In genomic region chr11:118145285-118146227, GRCh38 we compare ENCODE assay signal across 8 cellular contexts. TPM values are rescaled to one million over a fixed set of nuclear protein-coding genes. Genes with fewer than 3 reads are reported as not detected.
DNase-seq lines count a peak whose midpoint lies in the region.

No MANE protein-coding gene starts in this region.

- DNase-seq in DMS53 treated with DMSO at 0.1 percent for 48 hours (lab: John Stamatoyannopoulos, UW; ENCODE audit: unreplicated experiment) (peak; percentile 85), GM23248 (peak; percentile 69), M059J (ENCODE audit: low read depth) (peak; percentile 79), SK-N-DZ (ENCODE audit: low spot score) (peak; percentile 31), glomerular endothelial cell (ENCODE audit: extremely low read depth, low read depth, low spot score) (peak; percentile 5), occipital lobe (lab: John Stamatoyannopoulos, UW) (peak; percentile 69), superior temporal gyrus (ENCODE audit: extremely low spot score) (peak; percentile 91)
- DNase-seq in activated naive CD4-positive, alpha-beta T cell treated with anti-CD3 and anti-CD28 coated beads, Interleukin-2, amount 10 ng/mL, durations not matched to agents 7 days and 5 days: peak; percentile 93

- no peak overlapping the region for H3K27ac Mint-ChIP-seq in activated naive CD4-positive, alpha-beta T cell treated with anti-CD3 and anti-CD28 coated beads, Interleukin-2, amount 10 ng/mL, durations not matched to agents 7 days and 5 days

- H3K4me3 Mint-ChIP-seq in activated naive CD4-positive, alpha-beta T cell treated with anti-CD3 and anti-CD28 coated beads, Interleukin-2, amount 10 ng/mL, durations not matched to agents 7 days and 5 days: peak overlapping the region; percentile 75

- H3K4me1 ChIP-seq in GM23248 (ENCODE audit: insufficient read depth): no peaks in the 10 kb centered on the region

- peak overlapping the region; percentile 88 for H3K4me2 ChIP-seq in GM23248 (ENCODE audit: unreplicated experiment)

- peak overlapping the region; percentile 77 for H3K4me3 ChIP-seq in GM23248

- H3K27me3 ChIP-seq in GM23248 (replicated peaks; ENCODE audit: insufficient read depth): peaks cover 43% of the 10 kb centered on the region

- no peaks in the 10 kb centered on the region for H3K36me3 Mint-ChIP-seq in activated naive CD4-positive, alpha-beta T cell treated with anti-CD3 and anti-CD28 coated beads, Interleukin-2, amount 10 ng/mL, durations not matched to agents 7 days and 5 days

- H3K27ac ChIP-seq in GM23248: no peak overlapping the region

- peaks cover 4% of the 10 kb centered on the region for H3K4me1 Mint-ChIP-seq in activated naive CD4-positive, alpha-beta T cell treated with anti-CD3 and anti-CD28 coated beads, Interleukin-2, amount 10 ng/mL, durations not matched to agents 7 days and 5 days

- peak overlapping the region; percentile 95 for H2AFZ ChIP-seq in GM23248

- H3K9me3 Mint-ChIP-seq in activated naive CD4-positive, alpha-beta T cell treated with anti-CD3 and anti-CD28 coated beads, Interleukin-2, amount 10 ng/mL, durations not matched to agents 7 days and 5 days: no peaks in the 10 kb centered on the region

- CTCF ChIA-PET in activated naive CD4-positive, alpha-beta T cell treated with anti-CD3 and anti-CD28 coated beads, Interleukin-2, amount 10 ng/mL, durations not matched to agents 7 days and 5 days (lab: Charles Lee): interaction anchor here (0.7 to 6.5 kb wide), 13 partner anchors 10 to 466 kb away, joined by 3 to 96 read pairs (median 4); partner anchors contain the start of gene CD3G

- H3K9me3 ChIP-seq in GM23248 (ENCODE audit: low read depth): no peaks in the 10 kb centered on the region

- H3K79me2 ChIP-seq in GM23248 (ENCODE audit: insufficient read depth): no peaks in the 10 kb centered on the region

- no peaks in the 10 kb centered on the region for H3K36me3 ChIP-seq in GM23248 (ENCODE audit: low read depth)

- no peaks in the 10 kb centered on the region for H3K9me2 ChIP-seq in GM23248 (ENCODE audit: insufficient read depth)

- no peaks in the 10 kb centered on the region for H4K20me1 ChIP-seq in GM23248 (ENCODE audit: insufficient read depth)

- no peak overlapping the region for H3K9ac ChIP-seq in GM23248

- H3F3A ChIP-seq in GM23248 (ENCODE audit: insufficient read depth): no peaks in the 10 kb centered on the region; the same call in 1 of the 2 replicates

- in situ Hi-C loops in GM23248 (cut with MboI): no loop called here

- 2 to 4% methylated on average over 23 to 63 of the region's 78 CpGs for WGBS in GM23248 (ENCODE audit: low coverage in 1 of 2, low lambda C conversion rate in 2 of 2, missing lambda C conversion rate in 2 of 2), 2 experiments

- H3K27me3 Mint-ChIP-seq in activated naive CD4-positive, alpha-beta T cell treated with anti-CD3 and anti-CD28 coated beads, Interleukin-2, amount 10 ng/mL, durations not matched to agents 7 days and 5 days: peaks cover 96% of the 10 kb centered on the region

RNA-seq across cellular contexts. Expression of gene SCN4B, which starts 7.1 kb away (rescaled TPM):
- not detected in 2 replicates for total RNA-seq in GM23248 (2014; rRNA removed; shearing (Covaris generic))
- not detected in 2 replicates for polyA plus RNA-seq in GM23248 (2016; fragmentation: Nextera tagmentation; extraction: Ambion mirVana)
- total RNA-seq in M059J (2014; rRNA removed; shearing (Covaris generic)): 17.2 and 26.1 TPM in 2 replicates
- not detected in 2 replicates for polyA plus RNA-seq in SK-N-DZ (2014; cell fraction: cytosol; rRNA removed)
- polyA plus RNA-seq in SK-N-DZ (2014; cell fraction: nucleus; rRNA removed): not detected in 2 replicates
- total RNA-seq in glomerular endothelial cell (0.23 and 0.92 TPM in 2 replicates), occipital lobe (12.2 TPM)

RNA-seq across cellular contexts. Expression of gene SCN2B, which starts 30.9 kb away (rescaled TPM):
- total RNA-seq in GM23248 (2014; rRNA removed; shearing (Covaris generic)): not detected in 2 replicates
- not detected in 2 replicates for polyA plus RNA-seq in GM23248 (2016; fragmentation: Nextera tagmentation; extraction: Ambion mirVana)
- total RNA-seq in M059J (2014; rRNA removed; shearing (Covaris generic)): 0.05 and 0.32 TPM in 2 replicates
- not detected in 2 replicates for polyA plus RNA-seq in SK-N-DZ (2014; cell fraction: cytosol; rRNA removed)
- not detected in 2 replicates for polyA plus RNA-seq in SK-N-DZ (2014; cell fraction: nucleus; rRNA removed)
- total RNA-seq in glomerular endothelial cell: not detected in 2 replicates
- 5.8 TPM for total RNA-seq in occipital lobe

RNA-seq across cellular contexts. Expression of gene SMIM35, which starts 58.8 kb away (rescaled TPM):
- not detected in 2 replicates for total RNA-seq in GM23248 (2014; rRNA removed; shearing (Covaris generic))
- polyA plus RNA-seq in GM23248 (2016; fragmentation: Nextera tagmentation; extraction: Ambion mirVana): not detected in 2 replicates
- total RNA-seq in M059J (2014; rRNA removed; shearing (Covaris generic)): not detected in 2 replicates
- not detected in 2 replicates for polyA plus RNA-seq in SK-N-DZ (2014; cell fraction: cytosol; rRNA removed)
- polyA plus RNA-seq in SK-N-DZ (2014; cell fraction: nucleus; rRNA removed): not detected in 2 replicates
- total RNA-seq in glomerular endothelial cell: 0.12 TPM in 1 of 2 replicates, not detected in the other
- not detected for total RNA-seq in occipital lobe

Comparison
In these comparisons a context has a peak if more than half of its experiments do, and no peak if none do; other contexts are left out.
1. DNase-seq: peak in every context shown above with its lines; median percentile 93 in activated naive CD4-positive, alpha-beta T cell treated with anti-CD3 and anti-CD28 coated beads, Interleukin-2, amount 10 ng/mL, durations not matched to agents 7 days and 5 days; 91 in superior temporal gyrus; 85 in DMS53 treated with DMSO at 0.1 percent for 48 hours; 79 in M059J; 69 in GM23248; 69 in occipital lobe; 31 in SK-N-DZ; 5 in glomerular endothelial cell.